ENCODE assay signal across 26 cellular contexts in the genomic region with DNA sequence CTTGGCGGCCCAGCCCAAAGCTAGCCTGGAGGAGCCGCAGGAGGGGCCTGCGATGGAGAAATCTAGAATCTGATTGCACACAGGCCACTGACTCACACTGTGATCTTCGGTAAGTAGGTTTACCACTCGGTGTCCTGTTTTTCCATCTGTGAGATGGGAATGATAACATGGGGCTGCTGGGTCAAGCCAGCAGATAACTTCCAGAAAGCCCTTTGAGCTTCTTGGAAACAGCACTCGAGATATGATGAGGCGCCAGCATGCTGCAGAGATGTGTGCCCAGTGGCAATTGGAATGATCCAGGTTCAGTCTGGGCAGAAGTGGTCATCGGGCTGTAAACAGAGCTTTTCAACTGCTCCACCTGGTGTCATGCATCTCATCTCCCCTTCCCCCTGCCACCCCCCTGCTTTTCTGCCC.
DNase-seq lines count a peak whose midpoint lies in the region; TF ChIP-seq lines count a peak whose summit lies in the region.
"Had no signal": no experiment of that assay in that cellular context is flagged by ENCODE, and none has a peak within 500 bp of the region (broad histone marks: within the 10 kb centered on the region; RNA-seq: fewer than 3 reads in every experiment).

No MANE protein-coding gene starts in this region.

- no peak overlapping the region for H2AFZ ChIP-seq in trophoblast cell (ENCODE audit: insufficient read depth, low read length, poor library complexity)

- H2BK120ac ChIP-seq in trophoblast cell (ENCODE audit: insufficient read depth, low read length, poor library complexity) = no peak overlapping the region

- no peak overlapping the region for H3K14ac ChIP-seq in trophoblast cell (ENCODE audit: low read length)

- H3K4me1 ChIP-seq in trophoblast cell (ENCODE audit: control insufficient read depth in 1 of 2, insufficient read depth in 2 of 2, low read length in 2 of 2) = peaks cover 38 to 40% of the 10 kb centered on the region in 2 experiments

- H3K27me3 Mint-ChIP-seq in activated CD4-positive, alpha-beta T cell treated with anti-CD3 and anti-CD28 coated beads, Interleukin-2, amount 10 ng/mL, durations not matched to agents 24 days and 14 days = peaks cover 21% of the 10 kb centered on the region

- no peaks in the 10 kb centered on the region for H3K36me3 ChIP-seq in trophoblast cell (ENCODE audit: control insufficient read depth in 1 of 2, insufficient read depth in 2 of 2, low read length in 2 of 2)
- H3K36me3 ChIP-seq: right atrium auricular region had no signal

- no peaks in the 10 kb centered on the region for H3K36me3 Mint-ChIP-seq in activated CD4-positive, alpha-beta T cell treated with anti-CD3 and anti-CD28 coated beads, Interleukin-2, amount 10 ng/mL, durations not matched to agents 24 days and 14 days (ENCODE audit: low read depth)
- H3K36me3 Mint-ChIP-seq: CD4-positive, CD25-positive, alpha-beta regulatory T cell; stimulated activated memory B cell treated with anti-CD40 and anti-IgM and Interleukin-4, amounts not matched to agents 10 μg/mL and 1 μg/mL and 100 μg/mL, for 72 hours had no signal

- no peak overlapping the region for H3K4ac ChIP-seq in trophoblast cell (ENCODE audit: low read depth, low read length)

- H3K4me2 ChIP-seq in trophoblast cell (ENCODE audit: low read length) = no peak overlapping the region

- no peak overlapping the region for H2BK5ac ChIP-seq in trophoblast cell (ENCODE audit: low read depth, low read length, poor library complexity)

- H3K27ac Mint-ChIP-seq in activated CD4-positive, alpha-beta T cell treated with anti-CD3 and anti-CD28 coated beads, Interleukin-2, amount 10 ng/mL, durations not matched to agents 24 days and 14 days = no peak overlapping the region
- H3K27ac Mint-ChIP-seq: activated B cell treated with CpG ODN at 0.5 μM for 24 hours; activated T-cell treated with anti-CD3 and anti-CD28 coated beads, Interleukin-2, amount 50 U/mL, for 72 hours; CD4-positive, CD25-positive, alpha-beta regulatory T cell; stimulated activated memory B cell treated with anti-CD40 and anti-IgM and Interleukin-4, amounts not matched to agents 10 μg/mL and 1 μg/mL and 100 μg/mL, for 72 hours had no signal

- no CpG with 5 or more reads among the region's 8 CpGs for WGBS in trophoblast cell (ENCODE audit: extremely low coverage, insufficient coverage, insufficient read length)

- H3K27me3 ChIP-seq in trophoblast cell (ENCODE audit: insufficient read depth, low read length) = no peaks in the 10 kb centered on the region
- H3K27me3 ChIP-seq: body of pancreas, dorsolateral prefrontal cortex, right atrium auricular region had no signal

- H3K9ac ChIP-seq in trophoblast cell (ENCODE audit: low read length) = no peak overlapping the region

- H4K91ac ChIP-seq in trophoblast cell (ENCODE audit: low read depth, low read length) = no peak overlapping the region

- H4K8ac ChIP-seq in trophoblast cell (ENCODE audit: low read depth, low read length) = no peak overlapping the region

- no peak overlapping the region for H3K23ac ChIP-seq in trophoblast cell (ENCODE audit: low read length)

- intact Hi-C loops in activated CD4-positive, alpha-beta T cell treated with anti-CD3 and anti-CD28 coated beads, Interleukin-2, amount 10 ng/mL, durations not matched to agents 24 days and 14 days (cut with micrococcal nuclease) = no loop called here

- H3K79me2 ChIP-seq in trophoblast cell (ENCODE audit: control insufficient read depth, insufficient read depth, low read length, poor library complexity) = peaks cover 2% of the 10 kb centered on the region

- peak overlapping the region; percentile 90 for H3K27ac ChIP-seq in trophoblast cell (ENCODE audit: low read depth, low read length)
- H3K27ac ChIP-seq: body of pancreas, dorsolateral prefrontal cortex, right atrium auricular region had no signal

- H3K4me3 ChIP-seq in trophoblast cell (ENCODE audit: low read depth, low read length) = no peak overlapping the region
- H3K4me3 ChIP-seq: body of pancreas, dorsolateral prefrontal cortex, lung, right atrium auricular region had no signal

- no peaks in the 10 kb centered on the region for H3K9me3 Mint-ChIP-seq in activated CD4-positive, alpha-beta T cell treated with anti-CD3 and anti-CD28 coated beads, Interleukin-2, amount 10 ng/mL, durations not matched to agents 24 days and 14 days

- H3K79me1 ChIP-seq in trophoblast cell (ENCODE audit: low read length) = peaks cover 46% of the 10 kb centered on the region

- no peak overlapping the region for H2AK5ac ChIP-seq in trophoblast cell (ENCODE audit: low read length)

- POLR2A ChIA-PET in HEK293T (lab: Yijun Ruan, JAX) = no interaction called here

- CTCF ChIA-PET in HEK293T (lab: Yijun Ruan, JAX) = interaction anchor here (0.8 kb wide), 1 partner anchor 67 kb away, joined by 3 read pairs; no protein-coding TSS in a partner anchor

- no peak overlapping the region for H2BK12ac ChIP-seq in trophoblast cell (ENCODE audit: low read length)

- H4K12ac ChIP-seq in trophoblast cell (ENCODE audit: low read depth, low read length) = no peak overlapping the region

- no peaks in the 10 kb centered on the region for H3K4me1 Mint-ChIP-seq in activated CD4-positive, alpha-beta T cell treated with anti-CD3 and anti-CD28 coated beads, Interleukin-2, amount 10 ng/mL, durations not matched to agents 24 days and 14 days

- peak; percentile 10 for DNase-seq in NCI-H1105 treated with DMSO at 0.1 percent for 48 hours (lab: John Stamatoyannopoulos, UW)
- no peak for DNase-seq in NCI-H1105 (lab: John Stamatoyannopoulos, UW)
- peak; percentile 79 for DNase-seq in NCI-H510A treated with DMSO at 0.1 percent for 48 hours (lab: John Stamatoyannopoulos, UW)
- DNase-seq in ecto neural progenitor cell (ENCODE audit: low spot score) = peak; percentile 43
- peak; percentile 77 to 78 for DNase-seq in trophoblast cell
- no peak for DNase-seq in HEK293T (ENCODE audit: extremely low spot score)
- DNase-seq in A172 (ENCODE audit: low spot score) = no peak
- no peak for DNase-seq in activated CD4-positive, alpha-beta T cell treated with anti-CD3 and anti-CD28 coated beads, Interleukin-2, amount 10 ng/mL, durations not matched to agents 24 days and 14 days
- DNase-seq: 8988T; activated B cell treated with CpG ODN at 0.5 μM for 24 hours; activated CD4-positive, alpha-beta T cell treated with anti-CD3 and anti-CD28 coated beads, Interleukin-2, amount 50 U/mL, for 4 hours; activated naive CD4-positive, alpha-beta T cell; activated T-cell treated with anti-CD3 and anti-CD28 coated beads, Interleukin-2, amount 50 U/mL, for 72 hours; body of pancreas; CD4-positive, CD25-positive, alpha-beta regulatory T cell; dorsolateral prefrontal cortex; HCEC 1CT; kidney glomerular epithelial cell; NCI-H146; NCI-H526 treated with DMSO at 0.1 percent for 48 hours; stimulated activated CD4-positive, alpha-beta T cell treated with anti-CD3 and anti-CD28 coated beads, Interleukin-4, amount 100 ng/mL, for 4 hours; substantia nigra; T1000 had no signal

- no peak overlapping the region for H3K18ac ChIP-seq in trophoblast cell (ENCODE audit: low read length)

- no peaks in the 10 kb centered on the region for H3K9me3 ChIP-seq in trophoblast cell (ENCODE audit: insufficient read depth, low read depth, low read length)
- H3K9me3 ChIP-seq: body of pancreas had no signal

- H3K4me3 Mint-ChIP-seq in activated CD4-positive, alpha-beta T cell treated with anti-CD3 and anti-CD28 coated beads, Interleukin-2, amount 10 ng/mL, durations not matched to agents 24 days and 14 days = no peak overlapping the region
- H3K4me3 Mint-ChIP-seq: activated B cell treated with CpG ODN at 0.5 μM for 24 hours; activated T-cell treated with anti-CD3 and anti-CD28 coated beads, Interleukin-2, amount 50 U/mL, for 72 hours; CD4-positive, CD25-positive, alpha-beta regulatory T cell; stimulated activated memory B cell treated with anti-CD40 and anti-IgM and Interleukin-4, amounts not matched to agents 10 μg/mL and 1 μg/mL and 100 μg/mL, for 72 hours had no signal

TF ChIP-seq in HEK293T, 16 proteins besides CTCF, POLR2A, EP300 and RAD21:
- TF ChIP-seq ZNF384 (IDR thresholded peaks at IDR 0.05) (no peak), HDGF (IDR thresholded peaks at IDR 0.05; ENCODE audit: borderline replicate concordance) (no peak), ELF4 (IDR thresholded peaks at IDR 0.05) (no peak)
TF ChIP-seq in HEK293T: peak in this region for 0.

Comparison
In these comparisons a context has a peak if more than half of its experiments do, and no peak if none do; other contexts are left out.
1. DNase-seq: peak in NCI-H1105 treated with DMSO at 0.1 percent for 48 hours (single experiment), NCI-H510A treated with DMSO at 0.1 percent for 48 hours (single experiment), ecto neural progenitor cell (single experiment) and trophoblast cell (2 of 2); none in NCI-H1105 (single experiment), HEK293T (single experiment), A172 (single experiment) and activated CD4-positive, alpha-beta T cell treated with anti-CD3 and anti-CD28 coated beads, Interleukin-2, amount 10 ng/mL, durations not matched to agents 24 days and 14 days (single experiment).